In genomic region chr20:24771651-24772061, GRCh38 we compare ENCODE assay signal across 29 cellular contexts.
DNase-seq lines count a peak whose midpoint lies in the region; ATAC-seq and TF ChIP-seq lines count a peak whose summit lies in the region.
"Had no signal": no experiment of that assay in that cellular context is flagged by ENCODE, and none has a peak within 500 bp of the region (broad histone marks: within the 10 kb centered on the region; RNA-seq: fewer than 3 reads in every experiment).

No MANE protein-coding gene starts in this region.

- H3K36me3 ChIP-seq in BE2C = no peaks in the 10 kb centered on the region
- H3K36me3 ChIP-seq in mucosa of descending colon (ENCODE audit: low read depth) = no peaks in the 10 kb centered on the region
- H3K36me3 ChIP-seq: adrenal gland, brain microvascular endothelial cell, esophagus squamous epithelium, left ventricle myocardium inferior, ovary, right atrium auricular region, upper lobe of left lung had no signal

- TF ChIP-seq CTCF in BE2C (IDR thresholded peaks at IDR 0.05; ENCODE audit: low read depth, low read length) (no peak), mucosa of descending colon (IDR thresholded peaks at IDR 0.05) (no peak), RWPE1 (conservative IDR thresholded peaks at IDR 0.05; ENCODE audit: low read depth) (no peak)

- CTCF ChIA-PET in activated CD8-positive, alpha-beta memory T cell treated with anti-CD3 and anti-CD28 coated beads, Interleukin-2, amount 10 ng/mL, durations not matched to agents 7 days and 5 days (lab: Charles Lee) = no interaction called here
- CTCF ChIA-PET in RWPE1 (lab: Yijun Ruan, JAX) = no interaction called here

- H3K36me3 Mint-ChIP-seq in activated CD8-positive, alpha-beta memory T cell treated with anti-CD3 and anti-CD28 coated beads, Interleukin-2, amount 10 ng/mL, durations not matched to agents 7 days and 5 days = peaks cover 7% of the 10 kb centered on the region
- H3K36me3 Mint-ChIP-seq: immature natural killer cell had no signal

- H3K27me3 ChIP-seq in BE2C = no peaks in the 10 kb centered on the region
- H3K27me3 ChIP-seq: adrenal gland, brain microvascular endothelial cell, ovary, right atrium auricular region, upper lobe of left lung had no signal

- intact Hi-C loops in mucosa of descending colon (cut with DNase I, micrococcal nuclease) = no loop called here

- H3K27ac ChIP-seq in RWPE1 = no peak overlapping the region
- H3K27ac ChIP-seq: adrenal gland, brain microvascular endothelial cell, esophagus squamous epithelium, KMS-11, left ventricle myocardium inferior, ovary, right atrium auricular region, upper lobe of left lung had no signal

- peaks cover 25% of the 10 kb centered on the region for H3K4me1 Mint-ChIP-seq in activated CD8-positive, alpha-beta memory T cell treated with anti-CD3 and anti-CD28 coated beads, Interleukin-2, amount 10 ng/mL, durations not matched to agents 7 days and 5 days
- H3K4me1 Mint-ChIP-seq: immature natural killer cell, natural killer cell had no signal

- no peak overlapping the region for H3K27ac Mint-ChIP-seq in activated CD8-positive, alpha-beta memory T cell treated with anti-CD3 and anti-CD28 coated beads, Interleukin-2, amount 10 ng/mL, durations not matched to agents 7 days and 5 days
- H3K27ac Mint-ChIP-seq: activated CD8-positive, alpha-beta T cell treated with anti-CD3 and anti-CD28 coated beads for 36 hours; immature natural killer cell; natural killer cell had no signal

- H3K4me1 ChIP-seq in BE2C = peaks cover 10% of the 10 kb centered on the region
- no peaks in the 10 kb centered on the region for H3K4me1 ChIP-seq in mucosa of descending colon (ENCODE audit: low read depth)
- H3K4me1 ChIP-seq: adrenal gland, left ventricle myocardium inferior, right atrium auricular region had no signal

- peak; percentile 43 for DNase-seq in activated effector memory CD4-positive, alpha-beta T cell treated with anti-CD3 and anti-CD28 coated beads, Interleukin-2, amount 50 U/mL, for 16 hours
- no peak for DNase-seq in activated effector memory CD4-positive, alpha-beta T cell treated with Interleukin-2 at 50 U/mL for 16 hours
- DNase-seq in activated CD8-positive, alpha-beta memory T cell treated with anti-CD3 and anti-CD28 coated beads, Interleukin-2, amount 10 ng/mL, durations not matched to agents 7 days and 5 days = peak; percentile 25
- DNase-seq in mesenteric fat pad (ENCODE audit: low spot score) = peak; percentile 75
- DNase-seq in BE2C = no peak
- DNase-seq in mucosa of descending colon = no peak
- no peak for DNase-seq in RWPE1 (ENCODE audit: low spot score)
- DNase-seq: activated CD8-positive, alpha-beta T cell treated with anti-CD3 and anti-CD28 coated beads for 36 hours; activated naive CD4-positive, alpha-beta T cell treated with Interleukin-2 at 50 U/mL for 16 hours; activated T-cell treated with anti-CD3 and anti-CD28 coated beads, Interleukin-2, amount 50 U/mL, for 4 hours; brain microvascular endothelial cell; EL; esophagus squamous epithelium; H7; hippocampal formation; immature natural killer cell; left ventricle myocardium inferior; midbrain; natural killer cell; NCI-H1694; NCI-H2171 treated with DMSO at 0.1 percent for 48 hours; NCI-H524; stimulated activated CD4-positive, alpha-beta T cell treated with anti-CD3 and anti-CD28 coated beads, Interleukin-4, amount 100 ng/mL, for 24 hours had no signal

- POLR2A ChIA-PET in RWPE1 (lab: Yijun Ruan, JAX; ENCODE audit: low non-redundant PET) = no interaction called here

- no peak overlapping the region for H3K4me3 Mint-ChIP-seq in activated CD8-positive, alpha-beta memory T cell treated with anti-CD3 and anti-CD28 coated beads, Interleukin-2, amount 10 ng/mL, durations not matched to agents 7 days and 5 days
- H3K4me3 Mint-ChIP-seq: activated CD8-positive, alpha-beta T cell treated with anti-CD3 and anti-CD28 coated beads for 36 hours; activated T-cell treated with anti-CD3 and anti-CD28 coated beads, Interleukin-2, amount 50 U/mL, for 4 hours; immature natural killer cell; natural killer cell had no signal

- H3K4me3 ChIP-seq in BE2C (ENCODE audit: low read depth, low read length) (no peak overlapping the region), mucosa of descending colon (no peak overlapping the region)
- H3K4me3 ChIP-seq: adrenal gland, esophagus squamous epithelium, left ventricle myocardium inferior, ovary, right atrium auricular region, upper lobe of left lung had no signal

- no peak for ATAC-seq in activated CD8-positive, alpha-beta memory T cell treated with anti-CD3 and anti-CD28 coated beads, Interleukin-2, amount 10 ng/mL, durations not matched to agents 7 days and 5 days
- no peak for ATAC-seq in mucosa of descending colon
- ATAC-seq in GM21619 (IDR thresholded peaks at IDR 0.05; ENCODE audit: unreplicated experiment) = no peak
- ATAC-seq: activated CD8-positive, alpha-beta T cell treated with anti-CD3 and anti-CD28 coated beads for 36 hours; activated T-cell treated with anti-CD3 and anti-CD28 coated beads, Interleukin-2, amount 50 U/mL, for 4 hours; natural killer cell had no signal

- H3K27me3 Mint-ChIP-seq in activated CD8-positive, alpha-beta memory T cell treated with anti-CD3 and anti-CD28 coated beads, Interleukin-2, amount 10 ng/mL, durations not matched to agents 7 days and 5 days = peaks cover 35% of the 10 kb centered on the region

- H3K9me3 ChIP-seq in BE2C (no peaks in the 10 kb centered on the region), mucosa of descending colon (no peaks in the 10 kb centered on the region)
- H3K9me3 ChIP-seq: adrenal gland, esophagus squamous epithelium, ovary had no signal

- peaks cover 2% of the 10 kb centered on the region for H3K9me3 Mint-ChIP-seq in activated CD8-positive, alpha-beta memory T cell treated with anti-CD3 and anti-CD28 coated beads, Interleukin-2, amount 10 ng/mL, durations not matched to agents 7 days and 5 days (ENCODE audit: low read depth)

Comparison
In these comparisons a context has a peak if more than half of its experiments do, and no peak if none do; other contexts are left out.
1. DNase-seq: peak in activated effector memory CD4-positive, alpha-beta T cell treated with anti-CD3 and anti-CD28 coated beads, Interleukin-2, amount 50 U/mL, for 16 hours (single experiment), activated CD8-positive, alpha-beta memory T cell treated with anti-CD3 and anti-CD28 coated beads, Interleukin-2, amount 10 ng/mL, durations not matched to agents 7 days and 5 days (single experiment) and mesenteric fat pad (single experiment); none in activated effector memory CD4-positive, alpha-beta T cell treated with Interleukin-2 at 50 U/mL for 16 hours (single experiment), BE2C (single experiment), mucosa of descending colon (0 of 3) and RWPE1 (single experiment).